Comparison of ENCODE assay signal across 28 cellular contexts in genomic region chr7:27822245-27822644, GRCh38.
"Had no signal": no experiment of that assay in that cellular context is flagged by ENCODE, and none has a peak within 500 bp of the region (broad histone marks: within the 10 kb centered on the region; RNA-seq: fewer than 3 reads in every experiment).

No MANE protein-coding gene starts in this region.

- H3K4me3 ChIP-seq: breast epithelium, MG63 had no signal

- FAIRE-seq: TTC549 had no signal

- ATAC-seq: activated T-cell treated with anti-CD3 and anti-CD28 coated beads, Interleukin-2, amount 50 U/mL, for 72 hours; T-cell had no signal

- H3K36me3 ChIP-seq: breast epithelium had no signal

- H3K4me1 ChIP-seq: breast epithelium had no signal

- H3K9me3 ChIP-seq: breast epithelium, MG63 had no signal

- H3K27me3 ChIP-seq: breast epithelium, MG63 had no signal

- H3K27ac ChIP-seq: breast epithelium, VCaP had no signal

- DNase-seq: activated CD4-positive, alpha-beta memory T cell treated with anti-CD3 and anti-CD28 coated beads for 36 hours; activated CD4-positive, alpha-beta T cell treated with anti-CD3 and anti-CD28 coated beads, Interleukin-2, amount 10 ng/mL, durations not matched to agents 7 days and 5 days; activated CD4-positive, CD25-positive, alpha-beta regulatory T cell; activated effector memory CD4-positive, alpha-beta T cell treated with Interleukin-2 at 50 U/mL for 16 hours; activated naive CD4-positive, alpha-beta T cell; activated T-cell treated with anti-CD3 and anti-CD28 coated beads for 4 hours; activated T-cell treated with anti-CD3 and anti-CD28 coated beads, Interleukin-2, amount 50 U/mL, for 72 hours; aorta; caudate nucleus; MG63; MV-4-11; NCI-H1092 treated with DMSO at 0.1 percent for 48 hours; NCI-H1417 treated with DMSO at 0.1 percent for 48 hours; NCI-H1694; NCI-H2029; NCI-H2107; NCI-H2171 treated with DMSO at 0.1 percent for 48 hours; NCI-H345; NCI-H510A; NCI-H526 treated with DMSO at 0.1 percent for 48 hours; NCI-H82; SIG-M5; T-cell; T-helper 2 cell; T1000 had no signal
